8 cellular contexts compared by ENCODE assay signal in the genomic region with DNA sequence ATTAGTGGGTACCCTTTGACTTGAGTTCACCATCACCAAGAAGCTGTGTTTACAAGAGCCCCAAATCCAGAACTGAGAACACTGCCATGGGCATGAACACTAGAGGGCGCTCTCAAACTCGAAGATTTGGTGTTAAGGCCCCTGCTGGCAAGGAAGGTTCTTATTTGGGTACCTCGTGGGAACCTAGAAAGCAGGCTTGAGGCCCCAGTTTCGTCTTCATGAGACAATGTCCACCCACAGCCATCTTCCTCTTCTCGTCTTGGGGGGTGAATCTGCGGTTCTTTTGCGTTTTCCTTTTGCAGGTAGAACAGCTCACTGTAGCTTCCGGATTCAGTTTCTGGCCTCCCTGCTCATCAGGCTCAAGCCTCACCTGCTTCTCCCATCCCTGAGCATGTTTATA.
DNase-seq lines count a peak whose midpoint lies in the region; ATAC-seq, FAIRE-seq and TF ChIP-seq lines count a peak whose summit lies in the region.
"Had no signal": no experiment of that assay in that cellular context is flagged by ENCODE, and none has a peak within 500 bp of the region (broad histone marks: within the 10 kb centered on the region; RNA-seq: fewer than 3 reads in every experiment).

No MANE protein-coding gene starts in this region.

- intact Hi-C loops in K562 (cut with micrococcal nuclease): loop anchor here (2.0 kb wide), 1 partner anchor 183 kb away; no protein-coding TSS in a partner anchor

- peak; percentile 81 for DNase-seq in ELR (ENCODE audit: low read depth)
- DNase-seq in K562 (ENCODE audit: extremely low read depth in 1 of 4, low spot score in 3 of 4): peak; percentile 58 to 72 (median 66)
- peak; percentile 37 for DNase-seq in kidney glomerular epithelial cell (lab: John Stamatoyannopoulos, UW)
- no peak for DNase-seq in suprapubic skin (ENCODE audit: low spot score in 2 of 2)

- no peak overlapping the region for H3K4me2 ChIP-seq in OCI-LY1 (ENCODE audit: low read length)
- no peak overlapping the region for H3K4me2 ChIP-seq in K562 (ENCODE audit: insufficient read depth, low read length)

- peak; percentile 89 for TF ChIP-seq CTCF in OCI-LY1 (IDR thresholded peaks at IDR 0.05; ENCODE audit: low read length)
- TF ChIP-seq CTCF in K562 (IDR thresholded peaks at IDR 0.05 in 2 of 3, conservative IDR thresholded peaks at IDR 0.05 in 1 of 3; ENCODE audit: insufficient read depth in 2 of 3, low read depth in 1 of 3, low read length in 3 of 3): peak; percentile 69 to 93 (median 78)
- TF ChIP-seq CTCF in suprapubic skin (IDR thresholded peaks at IDR 0.05): peak; percentile 27 to 49

- H3K4me3 ChIP-seq in OCI-LY1 (ENCODE audit: low read depth, low read length, poor library complexity, severe bottlenecking) (no peak overlapping the region), K562 (no peak overlapping the region), suprapubic skin (no peak overlapping the region)

- ATAC-seq in GM19455 (IDR thresholded peaks at IDR 0.05; ENCODE audit: unreplicated experiment) (peak; percentile 64), HG03439 (IDR thresholded peaks at IDR 0.05; ENCODE audit: unreplicated experiment) (peak; percentile 79), K562 (peak; percentile 87)

- TF ChIP-seq RAD21 in K562 (CRISPR knock-in tag; conservative IDR thresholded peaks at IDR 0.05 in 1 of 2, IDR thresholded peaks at IDR 0.05 in 1 of 2): peak; percentile 18 to 59

- H3K36me3 ChIP-seq in OCI-LY1 (ENCODE audit: insufficient read depth, low read length) (no peaks in the 10 kb centered on the region), K562 (ENCODE audit: control insufficient read depth, insufficient read depth, low read length) (no peaks in the 10 kb centered on the region), suprapubic skin (no peaks in the 10 kb centered on the region)

- in situ Hi-C loops in K562 (cut with MboI): no loop called here

- H3K27ac ChIP-seq in OCI-LY1 (ENCODE audit: low read depth, low read length, poor library complexity, severe bottlenecking): no peak overlapping the region
- no peak overlapping the region for H3K27ac ChIP-seq in K562 (ENCODE audit: extremely low read depth, low read depth, low read length)
- H3K27ac ChIP-seq in suprapubic skin: no peak overlapping the region

- H2AFZ ChIP-seq in OCI-LY1 (ENCODE audit: low read length) (no peak overlapping the region), K562 (ENCODE audit: low read depth, low read length) (no peak overlapping the region)

- H3K4me1 ChIP-seq in OCI-LY1 (ENCODE audit: insufficient read depth, low read length, severe bottlenecking): no peaks in the 10 kb centered on the region
- no peaks in the 10 kb centered on the region for H3K4me1 ChIP-seq in K562 (replicated peaks in 1 of 2; ENCODE audit: control insufficient read depth in 2 of 2, insufficient read depth in 2 of 2, low read length in 2 of 2)
- no peaks in the 10 kb centered on the region for H3K4me1 ChIP-seq in suprapubic skin

- TF ChIP-seq POLR2A in K562 (conservative IDR thresholded peaks at IDR 0.05): no peak
- TF ChIP-seq POLR2A in suprapubic skin (IDR thresholded peaks at IDR 0.05): no peak

- WGBS in K562 (ENCODE audit: insufficient coverage, low coverage, missing lambda C conversion rate): 3% methylated on average over 8 of the region's 8 CpGs
- WGBS in suprapubic skin: 59% methylated on average over 8 of the region's 8 CpGs

- H3K9me2 ChIP-seq in OCI-LY1 (ENCODE audit: low read depth, low read length): no peaks in the 10 kb centered on the region

- CTCF ChIA-PET in K562 (lab: Yijun Ruan, JAX; ENCODE audit: low intra/inter-chr PET ratio): no interaction called here

- no peak for TF ChIP-seq EP300 in K562 (IDR thresholded peaks at IDR 0.05; ENCODE audit: low read length)
- no peak for TF ChIP-seq EP300 in suprapubic skin (IDR thresholded peaks at IDR 0.05)

- BruUV-seq in K562 (replicated peaks; lab: Mats Ljungman, UMichigan): no TSS peak

- H4K20me1 ChIP-seq in OCI-LY1 (ENCODE audit: insufficient read depth, low read length) (no peaks in the 10 kb centered on the region), K562 (replicated peaks; ENCODE audit: control insufficient read depth, insufficient read depth, low read length) (no peaks in the 10 kb centered on the region)

- POLR2A ChIA-PET in K562 (lab: Yijun Ruan, JAX): interaction anchor here (0.7 kb wide), 1 partner anchor 148 kb away, joined by 3 read pairs; no protein-coding TSS in a partner anchor

- H3K27me3 ChIP-seq in OCI-LY1 (ENCODE audit: insufficient read depth, low read length) (no peaks in the 10 kb centered on the region), K562 (ENCODE audit: control insufficient read depth in 2 of 2, insufficient read depth in 2 of 2, low read length in 2 of 2) (no peaks in the 10 kb centered on the region), suprapubic skin (no peaks in the 10 kb centered on the region)

- FAIRE-seq in K562 (lab: Jason Lieb, UNC): peak; percentile 85
- FAIRE-seq: colon had no signal

- no peaks in the 10 kb centered on the region for H3F3A ChIP-seq in OCI-LY1 (ENCODE audit: insufficient read depth, low read length)

- H3K9me1 ChIP-seq in K562 (ENCODE audit: control insufficient read depth, insufficient read depth, low read length): no peaks in the 10 kb centered on the region

- H3K9me3 ChIP-seq in OCI-LY1 (ENCODE audit: low read length) (no peaks in the 10 kb centered on the region), K562 (replicated peaks; ENCODE audit: control insufficient read depth, insufficient read depth, low read depth, low read length) (no peaks in the 10 kb centered on the region), suprapubic skin (no peaks in the 10 kb centered on the region)

- H3K79me2 ChIP-seq in OCI-LY1 (ENCODE audit: insufficient read depth, low read length): no peaks in the 10 kb centered on the region
- H3K79me2 ChIP-seq in K562 (ENCODE audit: control insufficient read depth, insufficient read depth, low read length): no peaks in the 10 kb centered on the region

- H3K9ac ChIP-seq in OCI-LY1 (ENCODE audit: low read length): no peak overlapping the region
- no peak overlapping the region for H3K9ac ChIP-seq in K562 (ENCODE audit: insufficient read depth in 1 of 2, low read depth in 2 of 2, low read length in 2 of 2)

TF ChIP-seq in K562, 482 proteins besides CTCF, POLR2A, EP300 and RAD21:
- TF ChIP-seq, protein P1, sequence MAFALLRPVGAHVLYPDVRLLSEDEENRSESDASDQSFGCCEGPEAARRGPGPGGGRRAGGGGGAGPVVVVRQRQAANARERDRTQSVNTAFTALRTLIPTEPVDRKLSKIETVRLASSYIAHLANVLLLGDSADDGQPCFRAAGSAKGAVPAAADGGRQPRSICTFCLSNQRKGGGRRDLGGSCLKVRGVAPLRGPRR (CRISPR knock-in tag; IDR thresholded peaks at IDR 0.05): no peak
- no peak for TF ChIP-seq YY1 (IDR thresholded peaks at IDR 0.05; ENCODE audit: borderline replicate concordance in 1 of 3, control insufficient read depth in 1 of 3, extremely low read depth in 1 of 3, insufficient read depth in 3 of 3, insufficient read length in 1 of 3, insufficient replicate concordance in 2 of 3, low read depth in 1 of 3, low read length in 2 of 3)
- TF ChIP-seq ATF7 (IDR thresholded peaks at IDR 0.05): no peak
- TF ChIP-seq E2F6 (IDR thresholded peaks at IDR 0.05; ENCODE audit: borderline replicate concordance in 1 of 2, extremely low read depth in 1 of 2, insufficient read depth in 1 of 2, insufficient read length in 1 of 2, low read depth in 1 of 2, low read length in 1 of 2, poor library complexity in 1 of 2, severe bottlenecking in 1 of 2): peak in 1 of 2 experiments; percentile 15
- peak; percentile 59; the same call in 1 of the 2 replicates for TF ChIP-seq SMC3 (conservative IDR thresholded peaks at IDR 0.05; ENCODE audit: insufficient read depth, low read depth, low read length)
- 0 out of 2 replicates have a peak, but pooled peaks have one; percentile 28 for TF ChIP-seq XRCC5 (IDR thresholded peaks at IDR 0.05; ENCODE audit: low read depth, low read length)

Comparison
In these comparisons a context has a peak if more than half of its experiments do, and no peak if none do; other contexts are left out.
1. DNase-seq: peak in ELR (single experiment), K562 (4 of 4) and kidney glomerular epithelial cell (single experiment); none in suprapubic skin (0 of 2).
2. CTCF ChIP-seq: peak in every context shown above with its lines; median percentile 89 in OCI-LY1; 78 in K562; 38 in suprapubic skin.
3. Peak in every context shown above with its lines, with median percentiles within 50 percentile points of each other: ATAC-seq.